ENCODE assay signal across 17 cellular contexts in genomic region chr21:27047331-27048314, GRCh38.
DNase-seq lines count a peak whose midpoint lies in the region; ATAC-seq and TF ChIP-seq lines count a peak whose summit lies in the region.
"Had no signal": no experiment of that assay in that cellular context is flagged by ENCODE, and none has a peak within 500 bp of the region (broad histone marks: within the 10 kb centered on the region; RNA-seq: fewer than 3 reads in every experiment).

No MANE protein-coding gene starts in this region.

- H3K4me3 ChIP-seq in HAP-1: no peak overlapping the region
- H3K4me3 ChIP-seq in gastrocnemius medialis: no peak overlapping the region
- H3K4me3 ChIP-seq: heart left ventricle had no signal

- no peaks in the 10 kb centered on the region for H3K36me3 ChIP-seq in HAP-1 (replicated peaks)
- no peaks in the 10 kb centered on the region for H3K36me3 ChIP-seq in gastrocnemius medialis
- H3K36me3 ChIP-seq: heart left ventricle had no signal

- DNase-seq in HAP-1 (ENCODE audit: low spot score in 2 of 2): peak; percentile 70 to 96
- DNase-seq in RPMI7951 (ENCODE audit: low read depth): peak; percentile 32
- peak; percentile 91 for DNase-seq in fibroblast of peridontal ligament (ENCODE audit: extremely low read depth)
- no peak for DNase-seq in gastrocnemius medialis
- no peak for DNase-seq in stimulated activated CD8-positive, alpha-beta memory T cell treated with anti-CD3 and anti-CD28 coated beads, Interleukin-4, amount 100 ng/mL, for 48 hours
- DNase-seq in AG08395 (ENCODE audit: low spot score): no peak
- DNase-seq: activated CD4-positive, alpha-beta T cell treated with anti-CD3 and anti-CD28 coated beads, Interleukin-2, amount 10 ng/mL, durations not matched to agents 7 days and 5 days; activated effector memory CD4-positive, alpha-beta T cell treated with anti-CD3 and anti-CD28 coated beads, Interleukin-2, amount 50 U/mL, for 16 hours; CD4-positive, alpha-beta memory T cell; heart left ventricle; NCI-H1930; stimulated activated CD4-positive, alpha-beta T cell treated with anti-CD3 and anti-CD28 coated beads, Interleukin-4, amount 100 ng/mL, for 24 hours; stimulated activated naive CD8-positive, alpha-beta T cell treated with anti-CD3 and anti-CD28 coated beads, Interleukin-15, amount 100 ng/mL, for 72 hours; T-helper 1 cell had no signal

- no peak for TF ChIP-seq CTCF in gastrocnemius medialis (IDR thresholded peaks at IDR 0.05 in 4 of 5, conservative IDR thresholded peaks at IDR 0.05 in 1 of 5)

- ATAC-seq in gastrocnemius medialis (peak; percentile 88 to 95), GM21381 (IDR thresholded peaks at IDR 0.05; ENCODE audit: unreplicated experiment) (no peak), HG02759 (IDR thresholded peaks at IDR 0.05; ENCODE audit: unreplicated experiment) (no peak)
- ATAC-seq: heart left ventricle; stimulated activated naive CD8-positive, alpha-beta T cell treated with anti-CD3 and anti-CD28 coated beads, Interleukin-15, amount 100 ng/mL, for 72 hours had no signal

- in situ Hi-C loops in HAP-1 (cut with MboI; ENCODE audit: low sequenced_read_pairs) (no loop called here), gastrocnemius medialis (cut with MboI; ENCODE audit: low sequenced_read_pairs in 4 of 4) (no loop called here)

- peak overlapping the region; percentile 9 to 82 (median 60) for H3K27ac ChIP-seq in gastrocnemius medialis
- H3K27ac ChIP-seq: parathyroid adenoma had no signal

- peaks cover 18% of the 10 kb centered on the region for H3K27me3 ChIP-seq in HAP-1 (ENCODE audit: low read depth)
- H3K27me3 ChIP-seq in gastrocnemius medialis: no peaks in the 10 kb centered on the region
- H3K27me3 ChIP-seq: heart left ventricle had no signal

- TF ChIP-seq POLR2A in gastrocnemius medialis (IDR thresholded peaks at IDR 0.05): no peak

- peaks cover 10% of the 10 kb centered on the region for H3K4me1 ChIP-seq in HAP-1
- peaks cover 0 to 17% of the 10 kb centered on the region in 2 donors for H3K4me1 ChIP-seq in gastrocnemius medialis
- H3K4me1 ChIP-seq: parathyroid adenoma had no signal

- H3K9me3 ChIP-seq in HAP-1 (no peaks in the 10 kb centered on the region), gastrocnemius medialis (no peaks in the 10 kb centered on the region)

- intact Hi-C loops in gastrocnemius medialis (cut with DNase I; ENCODE audit: low total_unique reads): no loop called here

Comparison
In these comparisons a context has a peak if more than half of its experiments do, and no peak if none do; other contexts are left out.
1. DNase-seq: peak in HAP-1 (2 of 2), RPMI7951 (single experiment) and fibroblast of peridontal ligament (single experiment); none in gastrocnemius medialis (0 of 2), stimulated activated CD8-positive, alpha-beta memory T cell treated with anti-CD3 and anti-CD28 coated beads, Interleukin-4, amount 100 ng/mL, for 48 hours (single experiment) and AG08395 (single experiment).
2. ATAC-seq: peak in gastrocnemius medialis (2 of 2); none in GM21381 (single experiment) and HG02759 (single experiment).